In the genomic region with DNA sequence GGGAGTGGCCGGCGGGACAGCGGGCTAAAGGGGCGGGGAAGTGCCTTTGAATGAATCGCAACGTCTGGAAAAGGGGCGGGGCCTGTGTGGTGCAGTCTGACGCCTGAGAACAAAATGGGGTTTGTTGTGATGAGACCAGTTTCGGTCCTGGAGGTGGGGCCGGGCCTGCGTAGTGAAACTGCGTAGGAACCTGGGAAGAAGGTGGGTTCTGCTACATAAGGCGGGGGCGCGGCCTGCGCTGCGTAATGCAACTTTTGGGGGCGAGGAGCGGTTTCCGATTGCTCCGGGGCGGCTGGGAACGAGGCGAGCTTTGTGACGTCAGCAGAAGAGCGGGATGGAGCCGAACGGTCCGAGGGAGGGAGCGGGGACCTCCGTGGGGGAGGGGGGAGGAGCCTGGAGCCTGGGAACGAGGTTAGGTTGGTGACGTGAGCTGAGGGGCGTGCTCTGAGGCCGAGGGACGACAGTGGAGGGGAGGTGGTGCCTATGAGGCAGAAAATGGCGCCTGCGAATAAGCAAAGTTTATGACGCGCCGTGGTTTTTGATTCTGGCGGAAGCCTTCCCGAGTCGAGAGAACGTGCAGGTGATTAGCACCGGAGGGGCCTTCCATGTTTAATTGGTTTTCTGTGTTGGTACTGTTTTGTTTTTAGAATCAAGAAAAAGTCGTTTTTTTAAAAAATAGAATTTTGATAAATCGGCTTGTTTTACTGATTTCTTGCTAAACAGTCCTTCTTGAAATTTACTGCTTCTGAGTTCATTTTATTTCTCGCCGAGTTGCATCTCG, we compare ENCODE assay signal across 1 cellular context.
TF ChIP-seq lines count a peak whose summit lies in the region.

No MANE protein-coding gene starts in this region.

TF ChIP-seq in HepG2, 621 proteins besides CTCF, POLR2A, EP300 and RAD21 (continued from another document and continues in another):
- TF ChIP-seq, protein P1, sequence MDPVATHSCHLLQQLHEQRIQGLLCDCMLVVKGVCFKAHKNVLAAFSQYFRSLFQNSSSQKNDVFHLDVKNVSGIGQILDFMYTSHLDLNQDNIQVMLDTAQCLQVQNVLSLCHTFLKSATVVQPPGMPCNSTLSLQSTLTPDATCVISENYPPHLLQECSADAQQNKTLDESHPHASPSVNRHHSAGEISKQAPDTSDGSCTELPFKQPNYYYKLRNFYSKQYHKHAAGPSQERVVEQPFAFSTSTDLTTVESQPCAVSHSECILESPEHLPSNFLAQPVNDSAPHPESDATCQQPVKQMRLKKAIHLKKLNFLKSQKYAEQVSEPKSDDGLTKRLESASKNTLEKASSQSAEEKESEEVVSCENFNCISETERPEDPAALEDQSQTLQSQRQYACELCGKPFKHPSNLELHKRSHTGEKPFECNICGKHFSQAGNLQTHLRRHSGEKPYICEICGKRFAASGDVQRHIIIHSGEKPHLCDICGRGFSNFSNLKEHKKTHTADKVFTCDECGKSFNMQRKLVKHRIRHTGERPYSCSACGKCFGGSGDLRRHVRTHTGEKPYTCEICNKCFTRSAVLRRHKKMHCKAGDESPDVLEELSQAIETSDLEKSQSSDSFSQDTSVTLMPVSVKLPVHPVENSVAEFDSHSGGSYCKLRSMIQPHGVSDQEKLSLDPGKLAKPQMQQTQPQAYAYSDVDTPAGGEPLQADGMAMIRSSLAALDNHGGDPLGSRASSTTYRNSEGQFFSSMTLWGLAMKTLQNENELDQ (CRISPR knock-in tag; IDR thresholded peaks at IDR 0.05; ENCODE audit: borderline replicate concordance), result no peak
- TF ChIP-seq RFXAP (CRISPR knock-in tag; IDR thresholded peaks at IDR 0.05; ENCODE audit: borderline replicate concordance), result no peak
- TF ChIP-seq, protein P2, sequence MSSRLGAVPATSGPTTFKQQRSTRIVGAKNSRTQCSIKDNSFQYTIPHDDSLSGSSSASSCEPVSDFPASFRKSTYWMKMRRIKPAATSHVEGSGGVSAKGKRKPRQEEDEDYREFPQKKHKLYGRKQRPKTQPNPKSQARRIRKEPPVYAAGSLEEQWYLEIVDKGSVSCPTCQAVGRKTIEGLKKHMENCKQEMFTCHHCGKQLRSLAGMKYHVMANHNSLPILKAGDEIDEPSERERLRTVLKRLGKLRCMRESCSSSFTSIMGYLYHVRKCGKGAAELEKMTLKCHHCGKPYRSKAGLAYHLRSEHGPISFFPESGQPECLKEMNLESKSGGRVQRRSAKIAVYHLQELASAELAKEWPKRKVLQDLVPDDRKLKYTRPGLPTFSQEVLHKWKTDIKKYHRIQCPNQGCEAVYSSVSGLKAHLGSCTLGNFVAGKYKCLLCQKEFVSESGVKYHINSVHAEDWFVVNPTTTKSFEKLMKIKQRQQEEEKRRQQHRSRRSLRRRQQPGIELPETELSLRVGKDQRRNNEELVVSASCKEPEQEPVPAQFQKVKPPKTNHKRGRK (CRISPR knock-in tag; IDR thresholded peaks at IDR 0.05), result no peak
- TF ChIP-seq LCORL (IDR thresholded peaks at IDR 0.05), result no peak
- peak; percentile 33; the same call in 1 of the 2 replicates for TF ChIP-seq LCORL (CRISPR knock-in tag; IDR thresholded peaks at IDR 0.05)
- 0 out of 2 replicates have a peak, but pooled peaks have one; percentile 13 for TF ChIP-seq ERF (CRISPR knock-in tag; IDR thresholded peaks at IDR 0.05)
- TF ChIP-seq KDM5A (IDR thresholded peaks at IDR 0.05; ENCODE audit: borderline replicate concordance, low read length), result 0 out of 2 replicates have a peak, but pooled peaks have one; percentile 23
- no peak for TF ChIP-seq NBN (conservative IDR thresholded peaks at IDR 0.05)
- no peak for TF ChIP-seq ZNF251 (CRISPR knock-in tag; IDR thresholded peaks at IDR 0.05)
- TF ChIP-seq, protein P3, sequence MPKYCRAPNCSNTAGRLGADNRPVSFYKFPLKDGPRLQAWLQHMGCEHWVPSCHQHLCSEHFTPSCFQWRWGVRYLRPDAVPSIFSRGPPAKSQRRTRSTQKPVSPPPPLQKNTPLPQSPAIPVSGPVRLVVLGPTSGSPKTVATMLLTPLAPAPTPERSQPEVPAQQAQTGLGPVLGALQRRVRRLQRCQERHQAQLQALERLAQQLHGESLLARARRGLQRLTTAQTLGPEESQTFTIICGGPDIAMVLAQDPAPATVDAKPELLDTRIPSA (CRISPR knock-in tag; IDR thresholded peaks at IDR 0.05; ENCODE audit: borderline replicate concordance), result no peak
- TF ChIP-seq FOXK1 (CRISPR knock-in tag; IDR thresholded peaks at IDR 0.05; ENCODE audit: borderline replicate concordance, low read depth), result no peak
- no peak for TF ChIP-seq ZBTB4 (CRISPR knock-in tag; IDR thresholded peaks at IDR 0.05; ENCODE audit: borderline replicate concordance)
- TF ChIP-seq TMF1 (CRISPR knock-in tag; IDR thresholded peaks at IDR 0.05; ENCODE audit: low read depth), result no peak
- peak; percentile 77 for TF ChIP-seq ATF1 (CRISPR knock-in tag; IDR thresholded peaks at IDR 0.05)
- no peak for TF ChIP-seq ZNF709 (CRISPR knock-in tag; IDR thresholded peaks at IDR 0.05)
- no peak for TF ChIP-seq JUNB (CRISPR knock-in tag; IDR thresholded peaks at IDR 0.05; ENCODE audit: borderline replicate concordance)
- peak; percentile 53 for TF ChIP-seq POLR2G (IDR thresholded peaks at IDR 0.05; ENCODE audit: low read depth, low read length)
- no peak for TF ChIP-seq DNMT1 (CRISPR knock-in tag; IDR thresholded peaks at IDR 0.05)
- TF ChIP-seq TFDP2 (CRISPR knock-in tag; IDR thresholded peaks at IDR 0.05), result no peak
- TF ChIP-seq ZNF562 (CRISPR knock-in tag; IDR thresholded peaks at IDR 0.05; ENCODE audit: borderline replicate concordance), result no peak
- TF ChIP-seq MAFK (conservative IDR thresholded peaks at IDR 0.05 in 1 of 2, IDR thresholded peaks at IDR 0.05 in 1 of 2; ENCODE audit: low read length in 2 of 2), result no peak
- 0 out of 2 replicates have a peak, but pooled peaks have one; percentile 13 for TF ChIP-seq GATAD2A (CRISPR knock-in tag; IDR thresholded peaks at IDR 0.05)
- TF ChIP-seq CEBPZ (IDR thresholded peaks at IDR 0.05; ENCODE audit: low read length), result no peak
- 0 out of 2 replicates have a peak, but pooled peaks have one; percentile 19 for TF ChIP-seq THAP11 (CRISPR knock-in tag; IDR thresholded peaks at IDR 0.05)
- TF ChIP-seq ZNF790 (CRISPR knock-in tag; IDR thresholded peaks at IDR 0.05; ENCODE audit: borderline replicate concordance), result no peak
- TF ChIP-seq EZH2 (conservative IDR thresholded peaks at IDR 0.05; ENCODE audit: low read depth, low read length), result no peak
- TF ChIP-seq PRDM15 (CRISPR knock-in tag; IDR thresholded peaks at IDR 0.05), result no peak
- TF ChIP-seq YY1 (IDR thresholded peaks at IDR 0.05; ENCODE audit: insufficient read depth, insufficient replicate concordance, low read depth, low read length), result peak; percentile 86
- no peak; the same call in 1 of the 2 replicates for TF ChIP-seq ZNF788 (CRISPR knock-in tag; IDR thresholded peaks at IDR 0.05; ENCODE audit: borderline replicate concordance)
- TF ChIP-seq, protein P4, sequence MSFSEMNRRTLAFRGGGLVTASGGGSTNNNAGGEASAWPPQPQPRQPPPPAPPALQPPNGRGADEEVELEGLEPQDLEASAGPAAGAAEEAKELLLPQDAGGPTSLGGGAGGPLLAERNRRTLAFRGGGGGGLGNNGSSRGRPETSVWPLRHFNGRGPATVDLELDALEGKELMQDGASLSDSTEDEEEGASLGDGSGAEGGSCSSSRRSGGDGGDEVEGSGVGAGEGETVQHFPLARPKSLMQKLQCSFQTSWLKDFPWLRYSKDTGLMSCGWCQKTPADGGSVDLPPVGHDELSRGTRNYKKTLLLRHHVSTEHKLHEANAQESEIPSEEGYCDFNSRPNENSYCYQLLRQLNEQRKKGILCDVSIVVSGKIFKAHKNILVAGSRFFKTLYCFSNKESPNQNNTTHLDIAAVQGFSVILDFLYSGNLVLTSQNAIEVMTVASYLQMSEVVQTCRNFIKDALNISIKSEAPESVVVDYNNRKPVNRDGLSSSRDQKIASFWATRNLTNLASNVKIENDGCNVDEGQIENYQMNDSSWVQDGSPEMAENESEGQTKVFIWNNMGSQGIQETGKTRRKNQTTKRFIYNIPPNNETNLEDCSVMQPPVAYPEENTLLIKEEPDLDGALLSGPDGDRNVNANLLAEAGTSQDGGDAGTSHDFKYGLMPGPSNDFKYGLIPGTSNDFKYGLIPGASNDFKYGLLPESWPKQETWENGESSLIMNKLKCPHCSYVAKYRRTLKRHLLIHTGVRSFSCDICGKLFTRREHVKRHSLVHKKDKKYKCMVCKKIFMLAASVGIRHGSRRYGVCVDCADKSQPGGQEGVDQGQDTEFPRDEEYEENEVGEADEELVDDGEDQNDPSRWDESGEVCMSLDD (CRISPR knock-in tag; IDR thresholded peaks at IDR 0.05; ENCODE audit: borderline replicate concordance), result peak; percentile 97; the same call in 1 of the 2 replicates
- TF ChIP-seq REXO4 (CRISPR knock-in tag; IDR thresholded peaks at IDR 0.05; ENCODE audit: borderline replicate concordance), result no peak
- TF ChIP-seq HOXA5 (CRISPR knock-in tag; IDR thresholded peaks at IDR 0.05), result no peak
